ENCODE assay signal across 1 cellular context in the genomic region with DNA sequence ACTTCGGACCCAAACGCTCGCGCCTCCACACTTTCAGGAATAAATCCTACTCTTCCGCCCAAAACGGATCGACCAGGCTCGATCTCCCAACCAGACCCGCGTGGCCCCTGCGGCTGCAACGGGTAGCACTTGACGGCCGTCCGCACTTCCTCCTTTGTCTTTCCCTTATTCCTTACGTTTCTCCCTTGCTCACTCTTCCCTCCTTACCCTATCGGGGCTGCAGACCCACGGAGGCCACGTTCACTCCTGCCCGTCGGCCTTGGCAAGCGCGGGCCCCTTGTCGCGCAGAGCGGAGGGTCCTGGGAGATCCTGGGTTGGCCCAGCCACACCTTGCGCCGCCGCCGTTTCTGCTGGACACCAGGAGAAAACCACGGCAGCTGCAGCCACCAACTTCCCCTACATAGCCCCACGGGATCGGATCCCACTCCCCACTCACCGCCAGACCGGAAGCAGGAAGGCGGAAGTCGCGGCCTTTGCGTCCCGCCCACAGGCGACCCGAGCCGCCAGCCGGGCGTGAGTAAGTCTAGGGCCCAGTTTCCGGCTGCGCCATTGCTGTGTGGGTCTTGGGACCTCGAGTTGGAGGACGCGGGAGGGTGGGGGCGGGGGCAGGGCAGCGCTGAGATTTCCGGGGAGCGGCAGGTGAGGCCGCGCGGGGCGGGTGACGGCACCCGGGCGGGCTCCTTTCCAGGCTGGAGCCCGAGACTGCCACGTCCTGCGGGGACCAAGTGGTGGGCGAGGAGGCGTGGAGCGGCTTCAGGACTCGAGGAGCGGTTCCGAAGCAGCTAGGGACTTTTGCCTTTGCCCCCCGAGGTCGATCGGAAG.
A peak's percentile ranks its signal among the peaks of the same experiment; 100 is the strongest.
TF ChIP-seq lines count a peak whose summit lies in the region.

A gene with protein sequence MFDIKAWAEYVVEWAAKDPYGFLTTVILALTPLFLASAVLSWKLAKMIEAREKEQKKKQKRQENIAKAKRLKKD (minus strand): TSS at position 459 of the 822 bp plus-strand sequence. CDS start 2,297 bp downstream, outside the sequence.

TF ChIP-seq in HepG2, 621 proteins besides CTCF, POLR2A, EP300 and RAD21 (continued from another document and continues in another):
- TF ChIP-seq, protein P1, sequence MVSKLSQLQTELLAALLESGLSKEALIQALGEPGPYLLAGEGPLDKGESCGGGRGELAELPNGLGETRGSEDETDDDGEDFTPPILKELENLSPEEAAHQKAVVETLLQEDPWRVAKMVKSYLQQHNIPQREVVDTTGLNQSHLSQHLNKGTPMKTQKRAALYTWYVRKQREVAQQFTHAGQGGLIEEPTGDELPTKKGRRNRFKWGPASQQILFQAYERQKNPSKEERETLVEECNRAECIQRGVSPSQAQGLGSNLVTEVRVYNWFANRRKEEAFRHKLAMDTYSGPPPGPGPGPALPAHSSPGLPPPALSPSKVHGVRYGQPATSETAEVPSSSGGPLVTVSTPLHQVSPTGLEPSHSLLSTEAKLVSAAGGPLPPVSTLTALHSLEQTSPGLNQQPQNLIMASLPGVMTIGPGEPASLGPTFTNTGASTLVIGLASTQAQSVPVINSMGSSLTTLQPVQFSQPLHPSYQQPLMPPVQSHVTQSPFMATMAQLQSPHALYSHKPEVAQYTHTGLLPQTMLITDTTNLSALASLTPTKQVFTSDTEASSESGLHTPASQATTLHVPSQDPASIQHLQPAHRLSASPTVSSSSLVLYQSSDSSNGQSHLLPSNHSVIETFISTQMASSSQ (IDR thresholded peaks at IDR 0.05; ENCODE audit: low read depth) = no peak
- TF ChIP-seq, protein P1 (CRISPR knock-in tag; IDR thresholded peaks at IDR 0.05; ENCODE audit: borderline replicate concordance) = peak; percentile 17; the same call in 1 of the 2 replicates
- peak; percentile 92 for TF ChIP-seq ZFP90 (CRISPR knock-in tag; IDR thresholded peaks at IDR 0.05; ENCODE audit: borderline replicate concordance)
- peak; percentile 27; the same call in 1 of the 2 replicates for TF ChIP-seq AHDC1 (CRISPR knock-in tag; IDR thresholded peaks at IDR 0.05; ENCODE audit: borderline replicate concordance)
- TF ChIP-seq YEATS2 (CRISPR knock-in tag; IDR thresholded peaks at IDR 0.05; ENCODE audit: borderline replicate concordance) = peak; percentile 84; the same call in 1 of the 2 replicates
- TF ChIP-seq PHF8 (CRISPR knock-in tag; IDR thresholded peaks at IDR 0.05) = peak; percentile 97
- TF ChIP-seq, protein P2, sequence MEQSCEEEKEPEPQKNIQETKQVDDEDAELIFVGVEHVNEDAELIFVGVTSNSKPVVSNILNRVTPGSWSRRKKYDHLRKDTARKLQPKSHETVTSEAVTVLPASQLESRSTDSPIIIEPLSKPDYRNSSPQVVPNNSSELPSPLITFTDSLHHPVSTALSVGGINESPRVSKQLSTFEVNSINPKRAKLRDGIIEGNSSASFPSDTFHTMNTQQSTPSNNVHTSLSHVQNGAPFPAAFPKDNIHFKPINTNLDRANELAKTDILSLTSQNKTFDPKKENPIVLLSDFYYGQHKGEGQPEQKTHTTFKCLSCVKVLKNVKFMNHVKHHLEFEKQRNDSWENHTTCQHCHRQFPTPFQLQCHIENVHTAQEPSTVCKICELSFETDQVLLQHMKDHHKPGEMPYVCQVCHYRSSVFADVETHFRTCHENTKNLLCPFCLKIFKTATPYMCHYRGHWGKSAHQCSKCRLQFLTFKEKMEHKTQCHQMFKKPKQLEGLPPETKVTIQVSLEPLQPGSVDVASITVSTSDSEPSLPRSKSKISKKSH (CRISPR knock-in tag; IDR thresholded peaks at IDR 0.05; ENCODE audit: borderline replicate concordance) = peak; percentile 45; the same call in 1 of the 2 replicates
- TF ChIP-seq SETDB1 (CRISPR knock-in tag; IDR thresholded peaks at IDR 0.05; ENCODE audit: borderline replicate concordance) = no peak
- peak; percentile 85 for TF ChIP-seq DMAP1 (CRISPR knock-in tag; IDR thresholded peaks at IDR 0.05)
- no peak for TF ChIP-seq ZNF260 (CRISPR knock-in tag; IDR thresholded peaks at IDR 0.05; ENCODE audit: borderline replicate concordance, low read depth)
- peak; percentile 91 for TF ChIP-seq HDAC1 (CRISPR knock-in tag; IDR thresholded peaks at IDR 0.05)
- no peak for TF ChIP-seq ZNF616 (CRISPR knock-in tag; IDR thresholded peaks at IDR 0.05; ENCODE audit: low read depth)
- peak; percentile 82 for TF ChIP-seq NFAT5 (CRISPR knock-in tag; IDR thresholded peaks at IDR 0.05)
- TF ChIP-seq NRL (CRISPR knock-in tag; IDR thresholded peaks at IDR 0.05; ENCODE audit: borderline replicate concordance) = peak; percentile 45; the same call in 1 of the 2 replicates
- no peak for TF ChIP-seq ZNF496 (CRISPR knock-in tag; IDR thresholded peaks at IDR 0.05; ENCODE audit: insufficient replicate concordance)
- TF ChIP-seq ZFP37 (CRISPR knock-in tag; IDR thresholded peaks at IDR 0.05; ENCODE audit: borderline replicate concordance) = peak; percentile 90; the same call in 1 of the 2 replicates
- TF ChIP-seq SALL2 (CRISPR knock-in tag; IDR thresholded peaks at IDR 0.05) = peak; percentile 66
- peak; percentile 95 for TF ChIP-seq ZBTB7A (CRISPR knock-in tag; IDR thresholded peaks at IDR 0.05)
- TF ChIP-seq KAT7 (CRISPR knock-in tag; IDR thresholded peaks at IDR 0.05; ENCODE audit: borderline replicate concordance) = peak; percentile 87; the same call in 1 of the 2 replicates
- TF ChIP-seq HNRNPUL1 (IDR thresholded peaks at IDR 0.05; ENCODE audit: low read depth, low read length) = no peak
- TF ChIP-seq ZNF326 (CRISPR knock-in tag; IDR thresholded peaks at IDR 0.05; ENCODE audit: borderline replicate concordance) = no peak
- peak; percentile 29; the same call in 1 of the 2 replicates for TF ChIP-seq ZMYM2 (CRISPR knock-in tag; IDR thresholded peaks at IDR 0.05)
- TF ChIP-seq MTA3 (CRISPR knock-in tag; IDR thresholded peaks at IDR 0.05) = no peak; the same call in 1 of the 2 replicates
- TF ChIP-seq ZNF256 (CRISPR knock-in tag; conservative IDR thresholded peaks at IDR 0.05) = peak; percentile 74; the same call in 1 of the 2 replicates
- TF ChIP-seq ZSCAN22 (CRISPR knock-in tag; IDR thresholded peaks at IDR 0.05) = no peak
- no peak for TF ChIP-seq ZBTB3 (CRISPR knock-in tag; IDR thresholded peaks at IDR 0.05; ENCODE audit: borderline replicate concordance, low read depth)
- TF ChIP-seq ZNF605 (CRISPR knock-in tag; IDR thresholded peaks at IDR 0.05) = peak; percentile 80
- no peak for TF ChIP-seq ZNF709 (CRISPR knock-in tag; IDR thresholded peaks at IDR 0.05)
- no peak for TF ChIP-seq THYN1 (CRISPR knock-in tag; IDR thresholded peaks at IDR 0.05; ENCODE audit: borderline replicate concordance, low read depth)
- peak; percentile 77; the same call in 1 of the 2 replicates for TF ChIP-seq ZNF430 (CRISPR knock-in tag; IDR thresholded peaks at IDR 0.05)
- 0 out of 2 replicates have a peak, but pooled peaks have one; percentile 64 for TF ChIP-seq EEA1 (CRISPR knock-in tag; IDR thresholded peaks at IDR 0.05; ENCODE audit: borderline replicate concordance)
- TF ChIP-seq ARNTL (CRISPR knock-in tag; IDR thresholded peaks at IDR 0.05) = no peak
- peak; percentile 68; the same call in 1 of the 2 replicates for TF ChIP-seq ZNF761 (CRISPR knock-in tag; conservative IDR thresholded peaks at IDR 0.05)
- TF ChIP-seq MEF2D (CRISPR knock-in tag; IDR thresholded peaks at IDR 0.05) = peak; percentile 66
- peak; percentile 51; the same call in 1 of the 2 replicates for TF ChIP-seq ZNF766 (CRISPR knock-in tag; IDR thresholded peaks at IDR 0.05; ENCODE audit: borderline replicate concordance)
- TF ChIP-seq ZNF572 (CRISPR knock-in tag; IDR thresholded peaks at IDR 0.05) = 0 out of 2 replicates have a peak, but pooled peaks have one; percentile 19
- TF ChIP-seq, protein P3, sequence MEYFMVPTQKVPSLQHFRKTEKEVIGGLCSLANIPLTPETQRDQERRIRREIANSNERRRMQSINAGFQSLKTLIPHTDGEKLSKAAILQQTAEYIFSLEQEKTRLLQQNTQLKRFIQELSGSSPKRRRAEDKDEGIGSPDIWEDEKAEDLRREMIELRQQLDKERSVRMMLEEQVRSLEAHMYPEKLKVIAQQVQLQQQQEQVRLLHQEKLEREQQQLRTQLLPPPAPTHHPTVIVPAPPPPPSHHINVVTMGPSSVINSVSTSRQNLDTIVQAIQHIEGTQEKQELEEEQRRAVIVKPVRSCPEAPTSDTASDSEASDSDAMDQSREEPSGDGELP (IDR thresholded peaks at IDR 0.05; ENCODE audit: borderline replicate concordance, low read depth) = peak; percentile 46; the same call in 1 of the 2 replicates
